In genomic region chr4:82833696-82834313, GRCh38 we compare ENCODE assay signal across 12 cellular contexts. TPM values are rescaled to one million over a fixed set of nuclear protein-coding genes. Genes with fewer than 3 reads are reported as not detected.
A peak's percentile ranks its signal among the peaks of the same experiment; 100 is the strongest.
DNase-seq lines count a peak whose midpoint lies in the region; ATAC-seq, FAIRE-seq and TF ChIP-seq lines count a peak whose summit lies in the region.
"Had no signal": no experiment of that assay in that cellular context is flagged by ENCODE, and none has a peak within 500 bp of the region (broad histone marks: within the 10 kb centered on the region; RNA-seq: fewer than 3 reads in every experiment).

No MANE protein-coding gene starts in this region.

- no peak for TF ChIP-seq EP300 in HepG2 (IDR thresholded peaks at IDR 0.05; ENCODE audit: low read depth in 2 of 2, low read length in 2 of 2)
- TF ChIP-seq EP300 in HepG2 (CRISPR knock-in tag; IDR thresholded peaks at IDR 0.05; ENCODE audit: borderline replicate concordance) = no peak

- FAIRE-seq in HTR-8/SVneo (lab: Jason Lieb, UNC) = no peak
- FAIRE-seq in HepG2 (lab: Jason Lieb, UNC) = no peak

- no peak for TF ChIP-seq POLR2A in HepG2 (IDR thresholded peaks at IDR 0.05; ENCODE audit: insufficient read depth in 1 of 2, low read depth in 2 of 2, low read length in 2 of 2)

- H3K9ac ChIP-seq in colonic mucosa (ENCODE audit: low read depth in 2 of 2, low read length in 2 of 2) (no peak overlapping the region), HepG2 (ENCODE audit: insufficient read depth, low read depth, low read length) (no peak overlapping the region)

- peak overlapping the region; percentile 42 for H3K27ac ChIP-seq in AG04450 (ENCODE audit: low read depth, low read length)
- H3K27ac ChIP-seq in colonic mucosa = no peak overlapping the region
- no peak overlapping the region for H3K27ac ChIP-seq in HepG2 (ENCODE audit: extremely low read length, insufficient read depth, low read length)
- H3K27ac ChIP-seq in tibial artery = no peak overlapping the region

- H3K36me3 ChIP-seq in colonic mucosa (no peaks in the 10 kb centered on the region), HepG2 (replicated peaks in 1 of 2; ENCODE audit: control insufficient read depth in 1 of 2, insufficient read depth in 2 of 2, low read length in 2 of 2) (peaks cover 11 to 43% of the 10 kb centered on the region in 2 experiments), tibial artery (peaks cover 18 to 64% (median 56%) of the 10 kb centered on the region in 3 donors)

- no peaks in the 10 kb centered on the region for H3K9me3 Mint-ChIP-seq in natural killer cell
- H3K9me3 Mint-ChIP-seq: CD8-positive, alpha-beta T cell had no signal

- H3K4me3 ChIP-seq in AG04450 (ENCODE audit: low read depth, low read length) (no peak overlapping the region), colonic mucosa (no peak overlapping the region), HepG2 (replicated peaks in 1 of 3; ENCODE audit: insufficient read depth in 1 of 3, low read depth in 2 of 3, low read length in 3 of 3) (no peak overlapping the region), tibial artery (no peak overlapping the region)
- H3K4me3 ChIP-seq: stomach had no signal

- BruUV-seq in HepG2 (replicated peaks; lab: Mats Ljungman, UMichigan) = no TSS peak

- H3K27ac Mint-ChIP-seq in natural killer cell = no peak overlapping the region
- H3K27ac Mint-ChIP-seq: CD8-positive, alpha-beta T cell had no signal

- WGBS in HepG2 (ENCODE audit: low lambda C conversion rate) = 89% methylated on average over 1 of the region's 1 CpG

- no peak for TF ChIP-seq RAD21 in HepG2 (CRISPR knock-in tag; IDR thresholded peaks at IDR 0.05)

- H3K4me1 ChIP-seq in colonic mucosa (peaks cover 4% of the 10 kb centered on the region), HepG2 (ENCODE audit: insufficient read depth, low read length) (no peaks in the 10 kb centered on the region), tibial artery (peaks cover 0 to 10% (median 0%) of the 10 kb centered on the region in 4 donors)

- ATAC-seq in HepG2 = peak; percentile 75
- no peak for ATAC-seq in natural killer cell
- ATAC-seq in HG03039 (IDR thresholded peaks at IDR 0.05; ENCODE audit: unreplicated experiment) = no peak
- ATAC-seq: CD8-positive, alpha-beta T cell had no signal

- CTCF ChIA-PET in AG04450 (lab: Charles Lee) (interaction anchor here (0.7 to 0.9 kb wide), 2 partner anchors 9 to 11 kb away, joined by 3 to 5 read pairs; no protein-coding TSS in a partner anchor), HepG2 (lab: Yijun Ruan, JAX; ENCODE audit: low intra/inter-chr PET ratio, low total read pairs) (no interaction called here)

- in situ Hi-C loops in HepG2 (cut with HindIII; ENCODE audit: extremely low pct_ligation_motif_present, low pct_unique_long_range_greater_than_20kb) = no loop called here

- 0 out of 2 replicates have a peak, but pooled peaks cover 6% of the 10 kb centered on the region for H4K20me1 ChIP-seq in HepG2 (ENCODE audit: insufficient read depth, low read length)

- peak; percentile 28 for TF ChIP-seq CTCF in AG04450 (IDR thresholded peaks at IDR 0.05; ENCODE audit: low read depth, low read length)
- no peak for TF ChIP-seq CTCF in colonic mucosa (IDR thresholded peaks at IDR 0.05)
- TF ChIP-seq CTCF in HepG2 (CRISPR knock-in tag; IDR thresholded peaks at IDR 0.05) = no peak
- no peak for TF ChIP-seq CTCF in natural killer cell (IDR thresholded peaks at IDR 0.05)
- no peak for TF ChIP-seq CTCF in tibial artery (IDR thresholded peaks at IDR 0.05)

- H3K4me1 Mint-ChIP-seq in natural killer cell = peaks cover 0 to 5% of the 10 kb centered on the region in 2 donors

- no peaks in the 10 kb centered on the region for H3K79me2 ChIP-seq in HepG2 (ENCODE audit: insufficient read depth, low read length)

- no peaks in the 10 kb centered on the region for H3K36me3 Mint-ChIP-seq in natural killer cell

- intact Hi-C loops in colonic mucosa (cut with DNase I) (no loop called here), HepG2 (cut with micrococcal nuclease; ENCODE audit: unreplicated experiment) (no loop called here), natural killer cell (cut with micrococcal nuclease) (no loop called here), tibial artery (cut with DNase I; ENCODE audit: low total_unique reads) (no loop called here)

- no peak overlapping the region for H3K4me2 ChIP-seq in HepG2 (ENCODE audit: low read depth, low read length)

- DNase-seq in AG04450 (ENCODE audit: low read depth, low spot score) (peak; percentile 74), HTR-8/SVneo (ENCODE audit: insufficient read length, low spot score) (peak; percentile 27), colonic mucosa (peak; percentile 25), HepG2 (ENCODE audit: low spot score) (peak; percentile 27), natural killer cell (no peak), NK-92 (lab: John Stamatoyannopoulos, UW; ENCODE audit: unreplicated experiment) (no peak), tibial artery (no peak)
- DNase-seq: CD8-positive, alpha-beta T cell; NCI-H2081; stimulated activated CD4-positive, alpha-beta T cell treated with anti-CD3 and anti-CD28 coated beads, Interleukin-12 subunit alpha, Interleukin-12 subunit beta, amount 100 ng/mL, for 4 hours; stomach had no signal

- H3K27me3 ChIP-seq in AG04450 (ENCODE audit: control insufficient read depth, insufficient read depth, low read length) (no peaks in the 10 kb centered on the region), colonic mucosa (no peaks in the 10 kb centered on the region), HepG2 (ENCODE audit: control insufficient read depth in 1 of 2, insufficient read depth in 2 of 2, low read length in 2 of 2) (no peaks in the 10 kb centered on the region), tibial artery (no peaks in the 10 kb centered on the region)
- H3K27me3 ChIP-seq: stomach had no signal

- no peak overlapping the region for H3K4me3 Mint-ChIP-seq in natural killer cell
- H3K4me3 Mint-ChIP-seq: CD8-positive, alpha-beta T cell had no signal

- POLR2A ChIA-PET in AG04450 (lab: Yijun Ruan, JAX) (interaction anchor here (1.0 to 1.1 kb wide), 3 partner anchors 12 to 404 kb away, joined by 3 to 6 read pairs (median 3); partner anchors contain the start of gene HNRNPDL), HepG2 (lab: Yijun Ruan, JAX) (no interaction called here)

- no peak overlapping the region for H2AFZ ChIP-seq in HepG2 (ENCODE audit: low read length)

- H3K9me3 ChIP-seq in AG04450 (ENCODE audit: control insufficient read depth, insufficient read depth, low read length) (no peaks in the 10 kb centered on the region), colonic mucosa (no peaks in the 10 kb centered on the region), HepG2 (ENCODE audit: low read length) (no peaks in the 10 kb centered on the region), tibial artery (no peaks in the 10 kb centered on the region)
- H3K9me3 ChIP-seq: stomach had no signal

- H3K27me3 Mint-ChIP-seq in natural killer cell (ENCODE audit: low read depth in 2 of 2) = no peaks in the 10 kb centered on the region

RNA-seq across cellular contexts. Expression of gene SCD5, which starts 35.2 kb away (rescaled TPM):
- 11.9 and 13.1 TPM in 2 replicates for polyA plus RNA-seq in AG04450 (2011; rRNA removed)
- polyA minus RNA-seq in AG04450 (2011; rRNA and poly(A)+ RNA removed) = 9.6 and 11.4 TPM in 2 replicates
- 1 to 10 TPM; 2.8 to 4.4 TPM for total RNA-seq in colonic mucosa
- total RNA-seq in HepG2 (2016; rRNA removed; fragmentation: Illumina TruSeq; extraction: Trizol) = not detected in 2 replicates
- total RNA-seq in HepG2 (2016; cell fraction: cytosol; rRNA removed; fragmentation: Illumina TruSeq; extraction: Trizol; ENCODE audit: low read depth) = not detected in 2 replicates
- total RNA-seq in HepG2 (2016; cell fraction: insoluble cytoplasmic fraction; rRNA removed; fragmentation: Illumina TruSeq; extraction: Trizol) = not detected in 2 replicates
- total RNA-seq in HepG2 (2016; cell fraction: membrane; rRNA removed; fragmentation: Illumina TruSeq; extraction: Trizol) = not detected in 2 replicates
- not detected in 2 replicates for total RNA-seq in HepG2 (2016; cell fraction: nucleus; rRNA removed; fragmentation: Illumina TruSeq; extraction: Trizol)
- not detected in 2 replicates for polyA plus RNA-seq in HepG2 (2011; rRNA removed)
- not detected in 2 replicates for polyA plus RNA-seq in HepG2 (2011; cell fraction: cytosol; rRNA removed)
- polyA plus RNA-seq in HepG2 (2011; cell fraction: nucleus; rRNA removed) = not detected in 2 replicates
- polyA plus RNA-seq in HepG2 (2012) = not detected in 2 replicates
- not detected in 2 replicates for polyA plus RNA-seq in HepG2 (2016; cell fraction: cytosol; fragmentation: Illumina TruSeq; extraction: Trizol; ENCODE audit: low read depth)
- not detected in 2 replicates for polyA plus RNA-seq in HepG2 (2016; cell fraction: insoluble cytoplasmic fraction; fragmentation: Illumina TruSeq; extraction: Trizol; ENCODE audit: low read depth)
- not detected in 2 replicates for polyA plus RNA-seq in HepG2 (2016; cell fraction: membrane; fragmentation: Illumina TruSeq; extraction: Trizol; ENCODE audit: low read depth)
- 0.15 TPM in 1 of 2 replicates, not detected in the other for polyA plus RNA-seq in HepG2 (2016; cell fraction: nucleus; fragmentation: Illumina TruSeq; extraction: Trizol; ENCODE audit: insufficient read depth, low read depth)
- polyA minus RNA-seq in HepG2 (2011; rRNA and poly(A)+ RNA removed; ENCODE audit: low replicate concordance) = 1.8 TPM in 1 of 2 replicates, not detected in the other
- polyA minus RNA-seq in HepG2 (2011; cell fraction: cytosol; rRNA and poly(A)+ RNA removed) = not detected in 2 replicates
- polyA minus RNA-seq in HepG2 (2011; cell fraction: nucleus; rRNA and poly(A)+ RNA removed) = not detected in 2 replicates
- total RNA-seq in natural killer cell = 10 to 100 TPM in 1 of 3 donors, 1 to 10 TPM in 2; 8.9 to 11.6 (median 9.0) TPM

RNA-seq across cellular contexts. Expression of gene SEC31A, which starts 57.1 kb away (rescaled TPM):
- polyA plus RNA-seq in AG04450 (2011; rRNA removed) (383 and 436 TPM in 2 replicates), HepG2 (2011; rRNA removed) (367 and 435 TPM in 2 replicates)
- 395 and 404 TPM in 2 replicates for polyA minus RNA-seq in AG04450 (2011; rRNA and poly(A)+ RNA removed)
- total RNA-seq in colonic mucosa (100 to 1,000 TPM; 158 to 188 TPM), HepG2 (2016; rRNA removed; fragmentation: Illumina TruSeq; extraction: Trizol) (231 and 351 TPM in 2 replicates), natural killer cell (100 to 1,000 TPM; 176 to 183 (median 177) TPM)
- total RNA-seq in HepG2 (2016; cell fraction: cytosol; rRNA removed; fragmentation: Illumina TruSeq; extraction: Trizol; ENCODE audit: low read depth) = 153 and 165 TPM in 2 replicates
- 221 and 327 TPM in 2 replicates for total RNA-seq in HepG2 (2016; cell fraction: insoluble cytoplasmic fraction; rRNA removed; fragmentation: Illumina TruSeq; extraction: Trizol)
- 126 and 145 TPM in 2 replicates for total RNA-seq in HepG2 (2016; cell fraction: membrane; rRNA removed; fragmentation: Illumina TruSeq; extraction: Trizol)
- 296 and 335 TPM in 2 replicates for total RNA-seq in HepG2 (2016; cell fraction: nucleus; rRNA removed; fragmentation: Illumina TruSeq; extraction: Trizol)
- 222 and 250 TPM in 2 replicates for polyA plus RNA-seq in HepG2 (2011; cell fraction: cytosol; rRNA removed)
- 292 and 298 TPM in 2 replicates for polyA plus RNA-seq in HepG2 (2011; cell fraction: nucleus; rRNA removed)
- polyA plus RNA-seq in HepG2 (2012) = 231 and 278 TPM in 2 replicates
- polyA plus RNA-seq in HepG2 (2016; cell fraction: cytosol; fragmentation: Illumina TruSeq; extraction: Trizol; ENCODE audit: low read depth) = 19.0 and 23.6 TPM in 2 replicates
- polyA plus RNA-seq in HepG2 (2016; cell fraction: insoluble cytoplasmic fraction; fragmentation: Illumina TruSeq; extraction: Trizol; ENCODE audit: low read depth) = 346 and 349 TPM in 2 replicates
- polyA plus RNA-seq in HepG2 (2016; cell fraction: membrane; fragmentation: Illumina TruSeq; extraction: Trizol; ENCODE audit: low read depth) = 56.3 and 61.4 TPM in 2 replicates
- 365 and 398 TPM in 2 replicates for polyA plus RNA-seq in HepG2 (2016; cell fraction: nucleus; fragmentation: Illumina TruSeq; extraction: Trizol; ENCODE audit: insufficient read depth, low read depth)
- polyA minus RNA-seq in HepG2 (2011; rRNA and poly(A)+ RNA removed; ENCODE audit: low replicate concordance) = 130 and 600 TPM in 2 replicates
- polyA minus RNA-seq in HepG2 (2011; cell fraction: cytosol; rRNA and poly(A)+ RNA removed) = 218 and 219 TPM in 2 replicates
- 778 and 787 TPM in 2 replicates for polyA minus RNA-seq in HepG2 (2011; cell fraction: nucleus; rRNA and poly(A)+ RNA removed)

Comparison
In these comparisons a context has a peak if more than half of its experiments do, and no peak if none do; other contexts are left out.
1. DNase-seq: peak in AG04450 (single experiment), HTR-8/SVneo (single experiment), colonic mucosa (single experiment) and HepG2 (single experiment); none in natural killer cell (single experiment), NK-92 (single experiment) and tibial artery (0 of 2).